1 cellular context compared by ENCODE assay signal in genomic region chr1:26351591-26352337, GRCh38.
TF ChIP-seq lines count a peak whose summit lies in the region.

No MANE protein-coding gene starts in this region.

TF ChIP-seq in HepG2, 621 proteins besides CTCF, POLR2A, EP300 and RAD21 (continued from another document and continues in another):
- TF ChIP-seq RERE (CRISPR knock-in tag; IDR thresholded peaks at IDR 0.05; ENCODE audit: low read depth) (no peak), ZNF547 (CRISPR knock-in tag; IDR thresholded peaks at IDR 0.05) (no peak), ZBTB39 (CRISPR knock-in tag; IDR thresholded peaks at IDR 0.05) (no peak), PLRG1 (conservative IDR thresholded peaks at IDR 0.05) (no peak), CCDC6 (CRISPR knock-in tag; IDR thresholded peaks at IDR 0.05) (no peak), ZNF263 (CRISPR knock-in tag; IDR thresholded peaks at IDR 0.05) (no peak), NCOR1 (IDR thresholded peaks at IDR 0.05; ENCODE audit: borderline replicate concordance, low read length) (peak; percentile 45; the same call in 1 of the 2 replicates), MXI1 (IDR thresholded peaks at IDR 0.05; ENCODE audit: borderline replicate concordance, low read depth, low read length) (peak; percentile 18; the same call in 1 of the 3 replicates), JARID2 (CRISPR knock-in tag; IDR thresholded peaks at IDR 0.05; ENCODE audit: insufficient replicate concordance) (no peak), TEF (CRISPR knock-in tag; IDR thresholded peaks at IDR 0.05) (no peak), ZNF317 (CRISPR knock-in tag; IDR thresholded peaks at IDR 0.05) (no peak), KMT2A (CRISPR knock-in tag; IDR thresholded peaks at IDR 0.05) (no peak), ZFY (CRISPR knock-in tag; IDR thresholded peaks at IDR 0.05) (peak; percentile 31), ZNF343 (CRISPR knock-in tag; IDR thresholded peaks at IDR 0.05) (no peak), BCL6 (CRISPR knock-in tag; IDR thresholded peaks at IDR 0.05) (peak; percentile 49; the same call in 1 of the 2 replicates), CEBPG (CRISPR knock-in tag; IDR thresholded peaks at IDR 0.05) (peak; percentile 58), ZNF121 (CRISPR knock-in tag; IDR thresholded peaks at IDR 0.05) (peak; percentile 73), HNRNPUL1 (IDR thresholded peaks at IDR 0.05; ENCODE audit: low read depth, low read length) (no peak), ZNF800 (CRISPR knock-in tag; IDR thresholded peaks at IDR 0.05) (no peak), SETDB1 (CRISPR knock-in tag; IDR thresholded peaks at IDR 0.05; ENCODE audit: borderline replicate concordance) (no peak), NAIF1 (CRISPR knock-in tag; IDR thresholded peaks at IDR 0.05; ENCODE audit: borderline replicate concordance) (no peak), ZNF780A (CRISPR knock-in tag; IDR thresholded peaks at IDR 0.05) (no peak), ZFP62 (CRISPR knock-in tag; IDR thresholded peaks at IDR 0.05) (no peak), FUBP1 (CRISPR knock-in tag; IDR thresholded peaks at IDR 0.05; ENCODE audit: borderline replicate concordance) (no peak), SRSF4 (IDR thresholded peaks at IDR 0.05; ENCODE audit: low read depth, low read length, poor library complexity, severe bottlenecking) (no peak), MYPOP (CRISPR knock-in tag; IDR thresholded peaks at IDR 0.05) (no peak), ZNF878 (CRISPR knock-in tag; IDR thresholded peaks at IDR 0.05) (no peak), MYC (CRISPR knock-in tag; IDR thresholded peaks at IDR 0.05; ENCODE audit: borderline replicate concordance) (peak; percentile 73; the same call in 1 of the 2 replicates), NPAS2 (CRISPR knock-in tag; IDR thresholded peaks at IDR 0.05; ENCODE audit: borderline replicate concordance) (no peak), ZNF446 (CRISPR knock-in tag; IDR thresholded peaks at IDR 0.05) (no peak), KDM1A (CRISPR knock-in tag; IDR thresholded peaks at IDR 0.05) (peak; percentile 96; the same call in 1 of the 2 replicates), ESRRA (CRISPR knock-in tag; IDR thresholded peaks at IDR 0.05; ENCODE audit: low read depth) (peak; percentile 73), ZNF101 (CRISPR knock-in tag; IDR thresholded peaks at IDR 0.05; ENCODE audit: borderline replicate concordance, low read depth) (no peak), MIXL1 (CRISPR knock-in tag; IDR thresholded peaks at IDR 0.05) (no peak; the same call in 1 of the 2 replicates), PPARG (CRISPR knock-in tag; conservative IDR thresholded peaks at IDR 0.05) (peak; percentile 73), MLLT10 (CRISPR knock-in tag; IDR thresholded peaks at IDR 0.05) (no peak), MED1 (CRISPR knock-in tag; IDR thresholded peaks at IDR 0.05) (peak; percentile 86), ZNF598 (CRISPR knock-in tag; IDR thresholded peaks at IDR 0.05; ENCODE audit: borderline replicate concordance) (no peak), CSRNP2 (CRISPR knock-in tag; conservative IDR thresholded peaks at IDR 0.05; ENCODE audit: low read depth) (no peak), ZFP37 (CRISPR knock-in tag; IDR thresholded peaks at IDR 0.05; ENCODE audit: borderline replicate concordance) (no peak), ZBTB44 (CRISPR knock-in tag; IDR thresholded peaks at IDR 0.05) (no peak), GATA4 (IDR thresholded peaks at IDR 0.05; ENCODE audit: borderline replicate concordance, low read depth) (no peak), SMAD9 (CRISPR knock-in tag; IDR thresholded peaks at IDR 0.05) (no peak), NFE2L2 (IDR thresholded peaks at IDR 0.05; ENCODE audit: low read length) (no peak), HDAC2 (CRISPR knock-in tag; IDR thresholded peaks at IDR 0.05) (peak; percentile 84), BRCA1 (CRISPR knock-in tag; IDR thresholded peaks at IDR 0.05) (no peak), KLF6 (CRISPR knock-in tag; IDR thresholded peaks at IDR 0.05) (no peak), REPIN1 (CRISPR knock-in tag; IDR thresholded peaks at IDR 0.05; ENCODE audit: borderline replicate concordance, low read depth) (no peak), CBX2 (IDR thresholded peaks at IDR 0.05; ENCODE audit: low read depth, low read length) (no peak), CBX2 (CRISPR knock-in tag; IDR thresholded peaks at IDR 0.05; ENCODE audit: low read depth) (no peak), ZMYM3 (CRISPR knock-in tag; IDR thresholded peaks at IDR 0.05) (peak; percentile 97), KMT2B (CRISPR knock-in tag; IDR thresholded peaks at IDR 0.05) (0 out of 2 replicates have a peak, but pooled peaks have one; percentile 5), ZUFSP (CRISPR knock-in tag; IDR thresholded peaks at IDR 0.05; ENCODE audit: borderline replicate concordance) (no peak)
